ENCODE assay signal across 8 cellular contexts in the genomic region with DNA sequence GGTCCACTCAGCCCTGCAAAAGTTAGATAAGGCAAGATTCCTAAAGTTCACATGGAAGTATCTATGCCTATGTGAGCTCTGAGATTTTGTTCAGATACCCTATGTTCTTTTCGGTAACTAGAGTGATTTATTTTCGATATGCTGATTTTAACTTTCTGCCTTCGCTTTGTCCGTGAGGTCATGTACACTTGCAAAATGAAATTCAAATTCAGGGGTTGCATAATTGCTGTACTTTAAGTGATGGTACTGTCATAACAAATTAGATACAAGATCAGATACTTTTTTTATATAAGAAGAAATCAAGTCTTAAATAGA. TPM values are rescaled to one million over a fixed set of nuclear protein-coding genes. Genes with fewer than 3 reads are reported as not detected.
A peak's percentile ranks its signal among the peaks of the same experiment; 100 is the strongest.
DNase-seq lines count a peak whose midpoint lies in the region; ATAC-seq and TF ChIP-seq lines count a peak whose summit lies in the region.

No MANE protein-coding gene starts in this region.

- H3K36me3 ChIP-seq in colonic mucosa = no peaks in the 10 kb centered on the region

- no peaks in the 10 kb centered on the region for H3K27me3 ChIP-seq in colonic mucosa

- peak overlapping the region; percentile 94 for H3K27ac ChIP-seq in colonic mucosa

- H3K4me3 ChIP-seq in colonic mucosa = peak overlapping the region; percentile 59

- peaks cover 0 to 5% (median 0%) of the 10 kb centered on the region in 5 donors for H3K27me3 Mint-ChIP-seq in naive thymus-derived CD8-positive, alpha-beta T cell

- no peaks in the 10 kb centered on the region for H3K9me3 Mint-ChIP-seq in naive thymus-derived CD8-positive, alpha-beta T cell

- TF ChIP-seq CTCF in colonic mucosa (IDR thresholded peaks at IDR 0.05) = no peak

- peaks cover 18 to 30% (median 23%) of the 10 kb centered on the region in 4 donors for H3K4me1 Mint-ChIP-seq in naive thymus-derived CD8-positive, alpha-beta T cell

- peak overlapping the region in 9 of 10 donors; percentile 68 to 92 (median 86) for H3K27ac Mint-ChIP-seq in naive thymus-derived CD8-positive, alpha-beta T cell

- H3K4me3 Mint-ChIP-seq in naive thymus-derived CD8-positive, alpha-beta T cell = peak overlapping the region; percentile 73 to 89 (median 84)

- ATAC-seq in GM18867 (IDR thresholded peaks at IDR 0.05; ENCODE audit: unreplicated experiment) = peak; percentile 0
- no peak for ATAC-seq in naive thymus-derived CD8-positive, alpha-beta T cell
- no peak for ATAC-seq in sciatic nerve

- DNase-seq in Kasumi-1 (lab: John Stamatoyannopoulos, UW) = peak; percentile 71 to 78
- DNase-seq in colonic mucosa = no peak
- DNase-seq in naive thymus-derived CD8-positive, alpha-beta T cell = no peak
- DNase-seq in sciatic nerve (ENCODE audit: low spot score) = no peak
- DNase-seq in NCI-H748 (lab: John Stamatoyannopoulos, UW; ENCODE audit: unreplicated experiment) = no peak
- no peak for DNase-seq in mucosa of gallbladder (ENCODE audit: low spot score)
- no peak for DNase-seq in pons (ENCODE audit: low spot score)

- H3K9ac ChIP-seq in colonic mucosa (ENCODE audit: low read depth in 2 of 2, low read length in 2 of 2) = peak overlapping the region; percentile 90 to 97

- POLR2A ChIA-PET in naive thymus-derived CD8-positive, alpha-beta T cell (lab: Charles Lee) = interaction anchor here (0.5 to 1.3 kb wide), 2 partner anchors 40 to 1174 kb away, joined by 4 read pairs; partner anchors contain the start of gene ZNF483

- H3K9me3 ChIP-seq in colonic mucosa = no peaks in the 10 kb centered on the region

- peaks cover 4% of the 10 kb centered on the region for H3K4me1 ChIP-seq in colonic mucosa

- no peaks in the 10 kb centered on the region for H3K36me3 Mint-ChIP-seq in naive thymus-derived CD8-positive, alpha-beta T cell

- intact Hi-C loops in colonic mucosa (cut with DNase I) = no loop called here
- intact Hi-C loops in sciatic nerve (cut with DNase I) = no loop called here

RNA-seq across cellular contexts. Expression of gene ECPAS, which starts 0.3 kb away (rescaled TPM):
- total RNA-seq in colonic mucosa = 10 to 100 TPM; 55.1 to 92.5 TPM
- total RNA-seq in naive thymus-derived CD8-positive, alpha-beta T cell = 10 to 100 TPM; 72.2 to 72.5 TPM
- polyA plus RNA-seq in naive thymus-derived CD8-positive, alpha-beta T cell = 10 to 100 TPM in 2 of 3 donors, 1 to 10 TPM in 1; 9.7 to 12.9 (median 10.7) TPM
- total RNA-seq in sciatic nerve = 101 TPM
- total RNA-seq in mucosa of gallbladder = 74.5 TPM

RNA-seq across cellular contexts. Expression of gene ZNF483, which starts 40.5 kb away (rescaled TPM):
- total RNA-seq in colonic mucosa = 1 to 10 TPM; 1.2 to 2.8 TPM
- total RNA-seq in naive thymus-derived CD8-positive, alpha-beta T cell = 10 to 100 TPM; 18.5 to 19.4 TPM
- polyA plus RNA-seq in naive thymus-derived CD8-positive, alpha-beta T cell = 1 to 10 TPM; 2.0 to 8.5 (median 7.9) TPM
- 20.1 TPM for total RNA-seq in sciatic nerve
- 18.7 TPM for total RNA-seq in mucosa of gallbladder

Comparison
In these comparisons a context has a peak if more than half of its experiments do, and no peak if none do; other contexts are left out.
1. DNase-seq: peak in Kasumi-1 (2 of 2); none in colonic mucosa (single experiment), naive thymus-derived CD8-positive, alpha-beta T cell (0 of 10), sciatic nerve (single experiment), NCI-H748 (single experiment), mucosa of gallbladder (single experiment) and pons (single experiment).